Comparison of ENCODE assay signal across 14 cellular contexts in genomic region chr4:184845367-184846011, GRCh38. TPM values are rescaled to one million over a fixed set of nuclear protein-coding genes. Genes with fewer than 3 reads are reported as not detected.
DNase-seq lines count a peak whose midpoint lies in the region; ATAC-seq and TF ChIP-seq lines count a peak whose summit lies in the region.
"Had no signal": no experiment of that assay in that cellular context is flagged by ENCODE, and none has a peak within 500 bp of the region (broad histone marks: within the 10 kb centered on the region; RNA-seq: fewer than 3 reads in every experiment).

No MANE protein-coding gene starts in this region.

- peaks cover 6% of the 10 kb centered on the region for H3K27me3 Mint-ChIP-seq in stimulated activated naive CD8-positive, alpha-beta T cell treated with anti-CD3 and anti-CD28 coated beads, Interleukin-15, amount 100 ng/mL, for 72 hours
- H3K27me3 Mint-ChIP-seq in endodermal cell (ENCODE audit: insufficient read depth), result peaks cover 10% of the 10 kb centered on the region

- H3K27me3 ChIP-seq in stomach (peaks cover 0 to 5% (median 0%) of the 10 kb centered on the region in 3 donors), endodermal cell (ENCODE audit: control insufficient read depth, insufficient read depth, low read length, poor library complexity, severe bottlenecking) (no peaks in the 10 kb centered on the region)
- H3K27me3 ChIP-seq: heart left ventricle, tibial nerve had no signal

- H3K27ac Mint-ChIP-seq in stimulated activated naive CD8-positive, alpha-beta T cell treated with anti-CD3 and anti-CD28 coated beads, Interleukin-15, amount 100 ng/mL, for 72 hours, result no peak overlapping the region
- no peak overlapping the region for H3K27ac Mint-ChIP-seq in endodermal cell
- H3K27ac Mint-ChIP-seq: activated CD8-positive, alpha-beta T cell treated with anti-CD3 and anti-CD28 coated beads, Interleukin-2, amount 10 ng/mL, durations not matched to agents 7 days and 5 days; naive thymus-derived CD4-positive, alpha-beta T cell had no signal

- no peak for TF ChIP-seq EP300 in stomach (IDR thresholded peaks at IDR 0.05)

- H3K9ac ChIP-seq in endodermal cell (ENCODE audit: extremely low read depth, low read length, poor library complexity, severe bottlenecking), result no peak overlapping the region

- H3K27ac ChIP-seq in stomach (no peak overlapping the region), endodermal cell (ENCODE audit: low read depth, low read length) (no peak overlapping the region)
- H3K27ac ChIP-seq: heart left ventricle, tibial nerve had no signal

- intact Hi-C loops in stomach (cut with DNase I; ENCODE audit: low total_unique reads), result no loop called here

- no peaks in the 10 kb centered on the region for H3K36me3 Mint-ChIP-seq in endodermal cell (ENCODE audit: low read depth)
- H3K36me3 Mint-ChIP-seq: naive thymus-derived CD4-positive, alpha-beta T cell had no signal

- peak; percentile 50 for ATAC-seq in stimulated activated naive CD8-positive, alpha-beta T cell treated with anti-CD3 and anti-CD28 coated beads, Interleukin-15, amount 100 ng/mL, for 72 hours
- ATAC-seq in stimulated activated naive CD8-positive, alpha-beta T cell treated with anti-CD3 and anti-CD28 coated beads, Interleukin-15, Interleukin-2, amounts not matched to agents 100 U/mL and 50 U/mL, for 24 hours, result no peak
- ATAC-seq in HG02973 (IDR thresholded peaks at IDR 0.05; ENCODE audit: unreplicated experiment), result no peak
- no peak for ATAC-seq in GM18861 (IDR thresholded peaks at IDR 0.05; ENCODE audit: unreplicated experiment)
- ATAC-seq: activated CD8-positive, alpha-beta T cell treated with anti-CD3 and anti-CD28 coated beads, Interleukin-2, amount 10 ng/mL, durations not matched to agents 7 days and 5 days; heart left ventricle; naive thymus-derived CD4-positive, alpha-beta T cell had no signal

- no peak overlapping the region for H3K4me3 ChIP-seq in fibroblast of the aortic adventitia (ENCODE audit: low read depth, low read length)
- H3K4me3 ChIP-seq in stomach, result no peak overlapping the region
- H3K4me3 ChIP-seq in endodermal cell (ENCODE audit: low read length), result no peak overlapping the region
- H3K4me3 ChIP-seq: heart left ventricle, tibial nerve had no signal

- no peaks in the 10 kb centered on the region for H3K4me1 Mint-ChIP-seq in stimulated activated naive CD8-positive, alpha-beta T cell treated with anti-CD3 and anti-CD28 coated beads, Interleukin-15, amount 100 ng/mL, for 72 hours
- H3K4me1 Mint-ChIP-seq in endodermal cell, result no peaks in the 10 kb centered on the region

- TF ChIP-seq CTCF in fibroblast of the aortic adventitia (IDR thresholded peaks at IDR 0.05; ENCODE audit: insufficient read depth, low read length) (no peak), stomach (IDR thresholded peaks at IDR 0.05) (no peak), endodermal cell (conservative IDR thresholded peaks at IDR 0.05) (no peak)

- no peak for DNase-seq in stimulated activated naive CD8-positive, alpha-beta T cell treated with anti-CD3 and anti-CD28 coated beads, Interleukin-15, amount 100 ng/mL, for 72 hours
- DNase-seq in stimulated activated naive CD8-positive, alpha-beta T cell treated with anti-CD3 and anti-CD28 coated beads, Interleukin-15, Interleukin-2, amounts not matched to agents 100 U/mL and 50 U/mL, for 24 hours, result no peak
- DNase-seq in SK-MEL-5 (ENCODE audit: low read depth, low spot score) (peak; percentile 95), fibroblast of the aortic adventitia (ENCODE audit: low read depth) (peak; percentile 25), stomach (no peak), endodermal cell (no peak)
- DNase-seq: activated CD8-positive, alpha-beta T cell treated with anti-CD3 and anti-CD28 coated beads, Interleukin-2, amount 10 ng/mL, durations not matched to agents 7 days and 5 days; AML-193; heart left ventricle; naive thymus-derived CD4-positive, alpha-beta T cell; stimulated activated CD4-positive, alpha-beta T cell treated with anti-CD3 and anti-CD28 coated beads, Interleukin-4, amount 100 ng/mL, for 24 hours had no signal

- WGBS in stomach, 5 donors, result 43 to 53% (median 53%) methylated on average over 6 of the region's 6 CpGs
- 87 to 94% methylated on average over 6 of the region's 6 CpGs for WGBS in endodermal cell (ENCODE audit: insufficient coverage in 1 of 2, insufficient read length in 1 of 2), 2 experiments

- H3K9me3 ChIP-seq in stomach (no peaks in the 10 kb centered on the region), endodermal cell (ENCODE audit: control insufficient read depth, low read length) (no peaks in the 10 kb centered on the region)
- H3K9me3 ChIP-seq: heart left ventricle, tibial nerve had no signal

- H3K4me3 Mint-ChIP-seq in stimulated activated naive CD8-positive, alpha-beta T cell treated with anti-CD3 and anti-CD28 coated beads, Interleukin-15, amount 100 ng/mL, for 72 hours, result no peak overlapping the region
- no peak overlapping the region for H3K4me3 Mint-ChIP-seq in endodermal cell
- H3K4me3 Mint-ChIP-seq: activated CD8-positive, alpha-beta T cell treated with anti-CD3 and anti-CD28 coated beads, Interleukin-2, amount 10 ng/mL, durations not matched to agents 7 days and 5 days; naive thymus-derived CD4-positive, alpha-beta T cell had no signal

- no peaks in the 10 kb centered on the region for H3K9me3 Mint-ChIP-seq in stimulated activated naive CD8-positive, alpha-beta T cell treated with anti-CD3 and anti-CD28 coated beads, Interleukin-15, amount 100 ng/mL, for 72 hours
- H3K9me3 Mint-ChIP-seq in endodermal cell, result no peaks in the 10 kb centered on the region
- H3K9me3 Mint-ChIP-seq: naive thymus-derived CD4-positive, alpha-beta T cell had no signal

- in situ Hi-C loops in SK-MEL-5 (cut with HindIII; ENCODE audit: low pct_unique_long_range_greater_than_20kb, low sequenced_read_pairs), result no loop called here

- H3K4me1 ChIP-seq in stomach (peaks cover 0 to 8% (median 2%) of the 10 kb centered on the region in 4 donors), endodermal cell (ENCODE audit: control insufficient read depth, insufficient read depth, low read length) (no peaks in the 10 kb centered on the region)
- H3K4me1 ChIP-seq: tibial nerve had no signal

- H3K36me3 ChIP-seq in stomach (no peaks in the 10 kb centered on the region), endodermal cell (ENCODE audit: control insufficient read depth, insufficient read depth, low read length) (no peaks in the 10 kb centered on the region)
- H3K36me3 ChIP-seq: heart left ventricle, tibial nerve had no signal

- no peak for TF ChIP-seq POLR2A in stomach (IDR thresholded peaks at IDR 0.05)

RNA-seq across cellular contexts. Expression of gene ACSL1, which starts 19.7 kb away (rescaled TPM):
- 123 and 126 TPM in 2 replicates for total RNA-seq in SK-MEL-5 (2014; rRNA removed; shearing (Covaris generic))
- 84.5 and 110 TPM in 2 replicates for polyA plus RNA-seq in SK-MEL-5 (2015; cell fraction: cytosol; rRNA removed)
- 87.3 and 87.7 TPM in 2 replicates for polyA plus RNA-seq in SK-MEL-5 (2015; cell fraction: nucleus; rRNA removed)
- total RNA-seq in fibroblast of the aortic adventitia (ENCODE audit: low replicate concordance), result 26.2 and 26.3 TPM in 2 replicates
- total RNA-seq in stomach, result 1,000 to 10,000 TPM in 1 of 5 donors, 10 to 100 TPM in 4; 47.1 to 1,170 (median 61.8) TPM
- polyA plus RNA-seq in stomach, result 10 to 100 TPM; 42.8 to 48.2 (median 44.0) TPM
- total RNA-seq in endodermal cell, result 1 to 10 TPM; 3.8 to 5.2 TPM
- polyA plus RNA-seq in endodermal cell (2013, experiment 1 of 2), result 14.2 TPM
- 16.0 TPM for polyA plus RNA-seq in endodermal cell (2013, experiment 2 of 2)

Comparison
In these comparisons a context has a peak if more than half of its experiments do, and no peak if none do; other contexts are left out.
1. DNase-seq: peak in SK-MEL-5 (single experiment) and fibroblast of the aortic adventitia (single experiment); none in stimulated activated naive CD8-positive, alpha-beta T cell treated with anti-CD3 and anti-CD28 coated beads, Interleukin-15, amount 100 ng/mL, for 72 hours (0 of 2), stimulated activated naive CD8-positive, alpha-beta T cell treated with anti-CD3 and anti-CD28 coated beads, Interleukin-15, Interleukin-2, amounts not matched to agents 100 U/mL and 50 U/mL, for 24 hours (single experiment), stomach (single experiment) and endodermal cell (single experiment).